ENCODE assay signal across 20 cellular contexts in genomic region chr22:44580756-44581435, GRCh38.
DNase-seq lines count a peak whose midpoint lies in the region; ATAC-seq and TF ChIP-seq lines count a peak whose summit lies in the region.
"Had no signal": no experiment of that assay in that cellular context is flagged by ENCODE, and none has a peak within 500 bp of the region (broad histone marks: within the 10 kb centered on the region; RNA-seq: fewer than 3 reads in every experiment).

No MANE protein-coding gene starts in this region.

- H3K27ac Mint-ChIP-seq in CD14-positive monocyte, result no peak overlapping the region
- H3K27ac Mint-ChIP-seq: memory B cell; T-helper 1 cell treated with Interleukin-12 subunit alpha and Interleukin-12 subunit beta and Interleukin-4 antibody, amounts not matched to agents 30 μg/mL and 1 μg/mL, for 36 hours had no signal

- peaks cover 11% of the 10 kb centered on the region for H3K4me1 Mint-ChIP-seq in CD14-positive monocyte
- H3K4me1 Mint-ChIP-seq: memory B cell had no signal

- H3K9me3 Mint-ChIP-seq in CD14-positive monocyte, result peaks cover 0 to 7% (median 0%) of the 10 kb centered on the region in 7 donors
- H3K9me3 Mint-ChIP-seq: T-helper 1 cell treated with Interleukin-12 subunit alpha and Interleukin-12 subunit beta and Interleukin-4 antibody, amounts not matched to agents 30 μg/mL and 1 μg/mL, for 36 hours had no signal

- H3K36me3 Mint-ChIP-seq in CD14-positive monocyte, result no peaks in the 10 kb centered on the region
- H3K36me3 Mint-ChIP-seq: memory B cell had no signal

- no peak for ATAC-seq in activated CD4-positive, CD25-positive, alpha-beta regulatory T cell treated with anti-CD3 and anti-CD28 coated beads, Interleukin-2, amount 50 U/mL, for 24 hours
- ATAC-seq in HG02610 (IDR thresholded peaks at IDR 0.05; ENCODE audit: unreplicated experiment), result no peak
- ATAC-seq: GM12878 had no signal

- peaks cover 7 to 33% (median 12%) of the 10 kb centered on the region in 3 donors for H3K27me3 Mint-ChIP-seq in CD14-positive monocyte (ENCODE audit: low read depth in 3 of 3)

- intact Hi-C loops in CD14-positive monocyte (cut with micrococcal nuclease), result no loop called here
- intact Hi-C loops in posterior vena cava (cut with DNase I), result no loop called here

- H3K4me3 Mint-ChIP-seq in CD14-positive monocyte, result no peak overlapping the region
- H3K4me3 Mint-ChIP-seq: memory B cell; T-helper 1 cell treated with Interleukin-12 subunit alpha and Interleukin-12 subunit beta and Interleukin-4 antibody, amounts not matched to agents 30 μg/mL and 1 μg/mL, for 36 hours had no signal

- DNase-seq in activated CD4-positive, CD25-positive, alpha-beta regulatory T cell treated with anti-CD3 and anti-CD28 coated beads, Interleukin-2, amount 50 U/mL, for 72 hours, result peak; percentile 1
- DNase-seq in CD14-positive monocyte (ENCODE audit: low spot score), result peak; percentile 24
- DNase-seq in ecto neural progenitor cell (ENCODE audit: low spot score), result peak; percentile 41
- peak; percentile 47 for DNase-seq in posterior vena cava (ENCODE audit: low spot score)
- no peak for DNase-seq in NCI-H1436 (lab: John Stamatoyannopoulos, UW)
- DNase-seq in NCI-H510A (lab: John Stamatoyannopoulos, UW), result no peak
- DNase-seq: activated naive CD4-positive, alpha-beta T cell; activated T-cell treated with anti-CD3 and anti-CD28 coated beads, Interleukin-2, amount 50 U/mL, for 1 hour; brain microvascular endothelial cell; effector CD4-positive, alpha-beta T cell; kidney glomerular epithelial cell; NCI-H1417 treated with DMSO at 0.1 percent for 48 hours; NCI-H2107; NCI-H446 treated with DMSO at 0.1 percent for 48 hours; SK-N-SH had no signal

- no peak for TF ChIP-seq CTCF in CD14-positive monocyte (IDR thresholded peaks at IDR 0.05)

Comparison
In these comparisons a context has a peak if more than half of its experiments do, and no peak if none do; other contexts are left out.
1. DNase-seq: peak in activated CD4-positive, CD25-positive, alpha-beta regulatory T cell treated with anti-CD3 and anti-CD28 coated beads, Interleukin-2, amount 50 U/mL, for 72 hours (single experiment), CD14-positive monocyte (single experiment), ecto neural progenitor cell (single experiment) and posterior vena cava (single experiment); none in NCI-H1436 (single experiment) and NCI-H510A (single experiment).